Comparison of ENCODE assay signal across 8 cellular contexts in genomic region chr9:96854073-96854876, GRCh38. TPM values are rescaled to one million over a fixed set of nuclear protein-coding genes. Genes with fewer than 3 reads are reported as not detected.
DNase-seq lines count a peak whose midpoint lies in the region; ATAC-seq and TF ChIP-seq lines count a peak whose summit lies in the region.

Gene ZNF782, minus strand, starts transcription at chr9:96854514. Its CDS starts 2,553 bp downstream, at chr9:96851961.

- CTCF ChIA-PET in SK-N-SH (lab: Yijun Ruan, JAX) = interaction anchor here (0.8 to 6.7 kb wide), 8 partner anchors 13 to 615 kb away, joined by 3 to 134 read pairs (median 4); partner anchors contain the start of gene TDRD7

- peaks cover 10% of the 10 kb centered on the region for H3K9me3 ChIP-seq in SK-N-SH
- H3K9me3 ChIP-seq in testis = no peaks in the 10 kb centered on the region

- H3K9me3 Mint-ChIP-seq in activated naive CD4-positive, alpha-beta T cell treated with anti-CD3 and anti-CD28 coated beads, Interleukin-2, amount 50 U/mL, for 72 hours = no peaks in the 10 kb centered on the region
- no peaks in the 10 kb centered on the region for H3K9me3 Mint-ChIP-seq in glutamatergic neuron (ENCODE audit: unreplicated experiment)

- TF ChIP-seq CTCF in GM06990 (IDR thresholded peaks at IDR 0.05; ENCODE audit: insufficient read depth, low read length, poor library complexity, severe bottlenecking) (no peak), SK-N-SH (IDR thresholded peaks at IDR 0.05) (no peak), glutamatergic neuron (IDR thresholded peaks at IDR 0.05; ENCODE audit: partially characterized antibody, unreplicated experiment) (no peak), omental fat pad (IDR thresholded peaks at IDR 0.05) (no peak), testis (IDR thresholded peaks at IDR 0.05) (no peak)

- POLR2A ChIA-PET in SK-N-SH (lab: Yijun Ruan, JAX) = interaction anchor here (0.7 kb wide), 1 partner anchor 779 kb away, joined by 3 read pairs; the partner anchor contains the start of genes NCBP1 and TSTD2

- 2% methylated on average over 39 of the region's 66 CpGs for WGBS in SK-N-SH (ENCODE audit: low lambda C conversion rate)
- WGBS in testis, 2 donors = 0 to 1% methylated on average over 15 to 55 of the region's 66 CpGs

- ATAC-seq in HG02588 (IDR thresholded peaks at IDR 0.05; ENCODE audit: unreplicated experiment) = peak; percentile 82
- ATAC-seq in activated naive CD4-positive, alpha-beta T cell treated with anti-CD3 and anti-CD28 coated beads, Interleukin-2, amount 50 U/mL, for 72 hours = peak; percentile 95 to 96
- ATAC-seq in omental fat pad (ENCODE audit: low FRiP score) = peak; percentile 99

- peak within 1 kb of the TSS; percentile 93 to 100 for H3K27ac Mint-ChIP-seq in activated naive CD4-positive, alpha-beta T cell treated with anti-CD3 and anti-CD28 coated beads, Interleukin-2, amount 50 U/mL, for 72 hours
- peak within 1 kb of the TSS; percentile 88 for H3K27ac Mint-ChIP-seq in glutamatergic neuron (ENCODE audit: unreplicated experiment)

- no peaks in the 10 kb centered on the region for H3K9me2 ChIP-seq in SK-N-SH

- peaks cover 8% of the 10 kb centered on the region for H3K27me3 Mint-ChIP-seq in glutamatergic neuron (ENCODE audit: unreplicated experiment)

- no peak for TF ChIP-seq EP300 in SK-N-SH (IDR thresholded peaks at IDR 0.05; ENCODE audit: borderline replicate concordance in 1 of 2, low read depth in 1 of 2, low read length in 1 of 2)

- no peak for TF ChIP-seq POLR2A in testis (IDR thresholded peaks at IDR 0.05)

- H3K27me3 ChIP-seq in GM06990 (replicated peaks; ENCODE audit: control insufficient read depth, insufficient read depth, low read length) (no peaks in the 10 kb centered on the region), SK-N-SH (ENCODE audit: insufficient read depth) (no peaks in the 10 kb centered on the region), testis (no peaks in the 10 kb centered on the region)

- H3K4me1 Mint-ChIP-seq in glutamatergic neuron (ENCODE audit: low read depth, unreplicated experiment) = peaks cover 4% of the 10 kb centered on the region

- intact Hi-C loops in testis (cut with DNase I; ENCODE audit: low total_unique reads) = no loop called here

- TF ChIP-seq RAD21 in SK-N-SH (IDR thresholded peaks at IDR 0.05; ENCODE audit: low read length) = no peak

- H3K4me3 ChIP-seq in GM06990 (replicated peaks; ENCODE audit: low read depth, low read length) = peak within 1 kb of the TSS; percentile 96
- peak within 1 kb of the TSS; percentile 65 to 85 for H3K4me3 ChIP-seq in SK-N-SH (ENCODE audit: low read depth in 2 of 2, low read length in 1 of 2)
- peak within 1 kb of the TSS; percentile 90 to 94 for H3K4me3 ChIP-seq in testis

- DNase-seq in GM06990 (ENCODE audit: extremely low read depth, insufficient read length) (peak; percentile 82), NCI-H1092 (lab: John Stamatoyannopoulos, UW) (peak; percentile 94), SK-N-SH (peak; percentile 94), glutamatergic neuron (peak; percentile 94), omental fat pad (ENCODE audit: low spot score) (peak; percentile 80), testis (peak; percentile 97)
- peak; percentile 77 to 89 for DNase-seq in activated naive CD4-positive, alpha-beta T cell treated with anti-CD3 and anti-CD28 coated beads, Interleukin-2, amount 50 U/mL, for 72 hours (ENCODE audit: low spot score in 2 of 2)

- peaks cover 7% of the 10 kb centered on the region for H3F3A ChIP-seq in SK-N-SH (replicated peaks; ENCODE audit: insufficient read depth)

- H3K36me3 ChIP-seq in GM06990 (ENCODE audit: control insufficient read depth, insufficient read depth, low read length) (no peaks in the 10 kb centered on the region), SK-N-SH (replicated peaks in 1 of 2; ENCODE audit: control insufficient read depth in 1 of 2, insufficient read depth in 2 of 2, low read length in 1 of 2) (peaks cover 0 to 5% of the 10 kb centered on the region in 2 experiments), testis (ENCODE audit: low read depth, missing control alignments) (no peaks in the 10 kb centered on the region)

- H3K27ac ChIP-seq in SK-N-SH (ENCODE audit: low read depth in 2 of 2, low read length in 1 of 2) (peak within 1 kb of the TSS in 1 of 2 experiments; percentile 36; a peak in 3 of 4 replicates), testis (peak within 1 kb of the TSS; percentile 66 to 86)

- peaks cover 14 to 15% of the 10 kb centered on the region in 2 experiments for H3K4me1 ChIP-seq in SK-N-SH (ENCODE audit: control insufficient read depth in 1 of 2, insufficient read depth in 2 of 2, low read depth in 1 of 2, low read length in 1 of 2)
- peaks cover 4% of the 10 kb centered on the region for H3K4me1 ChIP-seq in testis

- H3K4me3 Mint-ChIP-seq in glutamatergic neuron (ENCODE audit: unreplicated experiment) = peak within 1 kb of the TSS; percentile 100

- peaks cover 27% of the 10 kb centered on the region for H3K79me2 ChIP-seq in SK-N-SH (ENCODE audit: insufficient read depth)

- peak within 1 kb of the TSS; percentile 67 for H3K9ac ChIP-seq in SK-N-SH

- peak within 1 kb of the TSS; percentile 84 for H3K4me2 ChIP-seq in SK-N-SH

- H2AFZ ChIP-seq in SK-N-SH (ENCODE audit: low read depth) = peak within 1 kb of the TSS; percentile 74

- peaks cover 21 to 22% of the 10 kb centered on the region in 2 donors for H3K36me3 Mint-ChIP-seq in activated naive CD4-positive, alpha-beta T cell treated with anti-CD3 and anti-CD28 coated beads, Interleukin-2, amount 50 U/mL, for 72 hours
- H3K36me3 Mint-ChIP-seq in glutamatergic neuron (ENCODE audit: unreplicated experiment) = no peaks in the 10 kb centered on the region

- no peaks in the 10 kb centered on the region for H4K20me1 ChIP-seq in SK-N-SH (ENCODE audit: insufficient read depth)

TF ChIP-seq in SK-N-SH, 30 proteins besides CTCF, POLR2A, EP300 and RAD21 (continues in another document):
- TF ChIP-seq GATA2 (CRISPR knock-in tag; IDR thresholded peaks at IDR 0.05) (no peak), PBX3 (IDR thresholded peaks at IDR 0.05) (no peak), USF2 (IDR thresholded peaks at IDR 0.05; ENCODE audit: borderline replicate concordance, low read depth, low read length) (no peak), SIN3A (IDR thresholded peaks at IDR 0.05; ENCODE audit: borderline replicate concordance, low read depth, low read length) (peak; percentile 32; the same call in 1 of the 2 replicates), FOSL2 (IDR thresholded peaks at IDR 0.05; ENCODE audit: borderline replicate concordance, low read depth) (no peak), TAF1 (IDR thresholded peaks at IDR 0.05; ENCODE audit: borderline replicate concordance, low read depth, low read length) (0 out of 2 replicates have a peak, but pooled peaks have one; percentile 20), TCF12 (IDR thresholded peaks at IDR 0.05) (no peak), TEAD4 (IDR thresholded peaks at IDR 0.05; ENCODE audit: borderline replicate concordance, insufficient read depth) (no peak), NRF1 (IDR thresholded peaks at IDR 0.05; ENCODE audit: low read depth, low read length) (peak; percentile 86), CHD2 (IDR thresholded peaks at IDR 0.05; ENCODE audit: low read length, partially characterized antibody) (peak; percentile 77), FOXM1 (IDR thresholded peaks at IDR 0.05; ENCODE audit: low read depth) (no peak), NFIC (IDR thresholded peaks at IDR 0.05; ENCODE audit: borderline replicate concordance) (no peak), RFX5 (IDR thresholded peaks at IDR 0.05; ENCODE audit: low read length) (peak; percentile 52; the same call in 1 of the 2 replicates), EZH2phosphoT487 (IDR thresholded peaks at IDR 0.05; ENCODE audit: borderline replicate concordance, low read depth) (no peak), RXRA (IDR thresholded peaks at IDR 0.05; ENCODE audit: borderline replicate concordance, low read depth) (no peak), FOXJ3 (CRISPR knock-in tag; IDR thresholded peaks at IDR 0.05) (no peak)

RNA-seq across cellular contexts. Expression of gene ZNF782, which starts in this region (rescaled TPM):
- polyA plus RNA-seq in SK-N-SH (2012; rRNA removed) = 1.3 TPM in 2 replicates
- 0.80 and 1.5 TPM in 2 replicates for polyA plus RNA-seq in SK-N-SH (2012; cell fraction: cytosol; rRNA removed)
- polyA plus RNA-seq in SK-N-SH (2012; cell fraction: nucleus; rRNA removed) = 1.9 and 4.4 TPM in 2 replicates
- 1 to 10 TPM; 4.0 to 6.8 TPM for total RNA-seq in activated naive CD4-positive, alpha-beta T cell treated with anti-CD3 and anti-CD28 coated beads, Interleukin-2, amount 50 U/mL, for 72 hours
- total RNA-seq in glutamatergic neuron (ENCODE audit: unreplicated experiment) = 4.9 TPM
- total RNA-seq in omental fat pad = 10 to 100 TPM in 1 of 4 donors, 1 to 10 TPM in 3; 5.8 to 13.6 (median 6.7) TPM
- total RNA-seq in testis = 10 to 100 TPM; 16.8 to 18.4 TPM
- 5.1 TPM for polyA plus RNA-seq in testis (ENCODE audit: insufficient read depth, low read depth, low replicate concordance)
